Comparison of ENCODE assay signal across 18 cellular contexts in genomic region chr2:122843503-122843902, GRCh38.
A peak's percentile ranks its signal among the peaks of the same experiment; 100 is the strongest.
DNase-seq lines count a peak whose midpoint lies in the region; ATAC-seq and TF ChIP-seq lines count a peak whose summit lies in the region.
"Had no signal": no experiment of that assay in that cellular context is flagged by ENCODE, and none has a peak within 500 bp of the region (broad histone marks: within the 10 kb centered on the region; RNA-seq: fewer than 3 reads in every experiment).

No MANE protein-coding gene starts in this region.

- no peaks in the 10 kb centered on the region for H3K79me2 ChIP-seq in osteoblast (ENCODE audit: insufficient read depth, low read length)

- no peaks in the 10 kb centered on the region for H3K36me3 ChIP-seq in osteoblast (ENCODE audit: insufficient read depth, low read length)
- H3K36me3 ChIP-seq: Peyer's patch had no signal

- H3K36me3 Mint-ChIP-seq in activated CD4-positive, alpha-beta T cell treated with anti-CD3 and anti-CD28 coated beads, Interleukin-2, amount 10 ng/mL, durations not matched to agents 24 days and 14 days (ENCODE audit: low read depth): no peaks in the 10 kb centered on the region
- H3K36me3 Mint-ChIP-seq: CD8-positive, alpha-beta T cell had no signal

- H3K27ac Mint-ChIP-seq in activated CD4-positive, alpha-beta T cell treated with anti-CD3 and anti-CD28 coated beads, Interleukin-2, amount 10 ng/mL, durations not matched to agents 24 days and 14 days: no peak overlapping the region
- H3K27ac Mint-ChIP-seq: CD8-positive, alpha-beta T cell had no signal

- H3K4me1 ChIP-seq in osteoblast (ENCODE audit: insufficient read depth, low read length): no peaks in the 10 kb centered on the region
- H3K4me1 ChIP-seq: Peyer's patch had no signal

- no peaks in the 10 kb centered on the region for H3K27me3 Mint-ChIP-seq in activated CD4-positive, alpha-beta T cell treated with anti-CD3 and anti-CD28 coated beads, Interleukin-2, amount 10 ng/mL, durations not matched to agents 24 days and 14 days

- DNase-seq in left cardiac atrium: no peak
- no peak for DNase-seq in left ventricle myocardium superior
- DNase-seq in fibroblast of villous mesenchyme (ENCODE audit: low read depth): peak; percentile 94
- DNase-seq in renal cortical epithelial cell (ENCODE audit: low read depth): peak; percentile 41
- DNase-seq in GM03348 (ENCODE audit: low spot score): no peak
- DNase-seq in activated CD4-positive, alpha-beta T cell treated with anti-CD3 and anti-CD28 coated beads, Interleukin-2, amount 10 ng/mL, durations not matched to agents 24 days and 14 days: no peak
- DNase-seq in osteoblast (ENCODE audit: insufficient read length, low spot score, missing footprints): no peak
- DNase-seq: AML-193; C1 segment of cervical spinal cord; CD8-positive, alpha-beta T cell; DMS153; EL; IMR-90; NCI-H1105 treated with DMSO at 0.1 percent for 48 hours; NCI-H2029 treated with DMSO at 0.1 percent for 48 hours; NCI-H526; Peyer's patch had no signal

- TF ChIP-seq CTCF in fibroblast of villous mesenchyme (IDR thresholded peaks at IDR 0.05; ENCODE audit: insufficient read depth, low read depth, low read length) (no peak), osteoblast (IDR thresholded peaks at IDR 0.05; ENCODE audit: extremely low read depth, low read depth, low read length) (no peak)

- H4K20me1 ChIP-seq in osteoblast (ENCODE audit: insufficient read depth, low read length): no peaks in the 10 kb centered on the region

- peak; percentile 57 to 98 for ATAC-seq in left cardiac atrium
- no peak for ATAC-seq in left ventricle myocardium superior
- ATAC-seq: CD8-positive, alpha-beta T cell had no signal

- intact Hi-C loops in left cardiac atrium (cut with DNase I) (no loop called here), left ventricle myocardium superior (cut with micrococcal nuclease) (no loop called here)
- intact Hi-C loops in activated CD4-positive, alpha-beta T cell treated with anti-CD3 and anti-CD28 coated beads, Interleukin-2, amount 10 ng/mL, durations not matched to agents 24 days and 14 days (cut with micrococcal nuclease): no loop called here

- H2AFZ ChIP-seq in osteoblast (ENCODE audit: low read length): no peak overlapping the region

- no peaks in the 10 kb centered on the region for H3K27me3 ChIP-seq in osteoblast (ENCODE audit: insufficient read depth, low read length)
- H3K27me3 ChIP-seq: Peyer's patch had no signal

- H3K4me2 ChIP-seq in osteoblast (ENCODE audit: insufficient read depth, low read length): no peak overlapping the region
- H3K4me2 ChIP-seq: KMS-11 had no signal

- no peaks in the 10 kb centered on the region for H3K9me3 Mint-ChIP-seq in activated CD4-positive, alpha-beta T cell treated with anti-CD3 and anti-CD28 coated beads, Interleukin-2, amount 10 ng/mL, durations not matched to agents 24 days and 14 days

- no peak overlapping the region for H3K27ac ChIP-seq in osteoblast (ENCODE audit: low read depth, low read length)
- H3K27ac ChIP-seq: KMS-11, Peyer's patch had no signal

- H3K4me3 ChIP-seq in fibroblast of villous mesenchyme (ENCODE audit: low read depth, low read length) (no peak overlapping the region), osteoblast (ENCODE audit: insufficient read depth, low read length) (no peak overlapping the region)
- H3K4me3 ChIP-seq: Peyer's patch had no signal

- no peaks in the 10 kb centered on the region for H3K4me1 Mint-ChIP-seq in activated CD4-positive, alpha-beta T cell treated with anti-CD3 and anti-CD28 coated beads, Interleukin-2, amount 10 ng/mL, durations not matched to agents 24 days and 14 days

- no peaks in the 10 kb centered on the region for H3K9me3 ChIP-seq in osteoblast (ENCODE audit: low read depth, low read length)
- H3K9me3 ChIP-seq: Peyer's patch had no signal

- no peak overlapping the region for H3K4me3 Mint-ChIP-seq in activated CD4-positive, alpha-beta T cell treated with anti-CD3 and anti-CD28 coated beads, Interleukin-2, amount 10 ng/mL, durations not matched to agents 24 days and 14 days
- H3K4me3 Mint-ChIP-seq: CD8-positive, alpha-beta T cell had no signal

Comparison
In these comparisons a context has a peak if more than half of its experiments do, and no peak if none do; other contexts are left out.
1. DNase-seq: peak in fibroblast of villous mesenchyme (single experiment) and renal cortical epithelial cell (single experiment); none in left cardiac atrium (single experiment), left ventricle myocardium superior (single experiment), GM03348 (single experiment), activated CD4-positive, alpha-beta T cell treated with anti-CD3 and anti-CD28 coated beads, Interleukin-2, amount 10 ng/mL, durations not matched to agents 24 days and 14 days (single experiment) and osteoblast (single experiment).